Comparison of ENCODE assay signal across 12 cellular contexts in genomic region chr14:91063119-91063518, GRCh38. TPM values are rescaled to one million over a fixed set of nuclear protein-coding genes. Genes with fewer than 3 reads are reported as not detected.
DNase-seq lines count a peak whose midpoint lies in the region; ATAC-seq and TF ChIP-seq lines count a peak whose summit lies in the region.
"Had no signal": no experiment of that assay in that cellular context is flagged by ENCODE, and none has a peak within 500 bp of the region (broad histone marks: within the 10 kb centered on the region; RNA-seq: fewer than 3 reads in every experiment).

No MANE protein-coding gene starts in this region.

- H3K4me1 ChIP-seq in neutrophil (ENCODE audit: control insufficient read depth in 1 of 2, insufficient read depth in 1 of 2, low read depth in 1 of 2, low read length in 1 of 2) (peaks cover 46 to 55% of the 10 kb centered on the region in 2 experiments), mucosa of descending colon (ENCODE audit: low read depth) (peaks cover 8% of the 10 kb centered on the region)

- peak; percentile 29 for DNase-seq in DMS53 (lab: John Stamatoyannopoulos, UW)
- DNase-seq in DMS53 treated with DMSO at 0.1 percent for 48 hours (lab: John Stamatoyannopoulos, UW; ENCODE audit: unreplicated experiment): no peak
- DNase-seq in activated CD8-positive, alpha-beta T cell treated with anti-CD3 and anti-CD28 coated beads, Interleukin-2, amount 10 ng/mL, durations not matched to agents 7 days and 5 days: peak; percentile 78
- no peak for DNase-seq in mucosa of descending colon
- no peak for DNase-seq in sciatic nerve (ENCODE audit: low spot score)
- DNase-seq: cortex of kidney, left cardiac atrium, NCI-H1105 treated with DMSO at 0.1 percent for 48 hours had no signal

- CTCF ChIA-PET in activated CD8-positive, alpha-beta T cell treated with anti-CD3 and anti-CD28 coated beads, Interleukin-2, amount 10 ng/mL, durations not matched to agents 7 days and 5 days (lab: Charles Lee): interaction anchor here (0.6 to 7.1 kb wide), 10 partner anchors 15 to 225 kb away, joined by 3 to 108 read pairs (median 4); partner anchors contain the start of gene DGLUCY

- ATAC-seq in activated CD8-positive, alpha-beta T cell treated with anti-CD3 and anti-CD28 coated beads, Interleukin-2, amount 10 ng/mL, durations not matched to agents 7 days and 5 days: peak; percentile 12
- ATAC-seq in HG02981 (IDR thresholded peaks at IDR 0.05; ENCODE audit: unreplicated experiment) (no peak), mucosa of descending colon (no peak), sciatic nerve (no peak)
- ATAC-seq: left cardiac atrium had no signal

- peak overlapping the region; percentile 52 for H3K4me3 Mint-ChIP-seq in activated CD8-positive, alpha-beta T cell treated with anti-CD3 and anti-CD28 coated beads, Interleukin-2, amount 10 ng/mL, durations not matched to agents 7 days and 5 days

- H3K9me3 Mint-ChIP-seq in activated CD8-positive, alpha-beta T cell treated with anti-CD3 and anti-CD28 coated beads, Interleukin-2, amount 10 ng/mL, durations not matched to agents 7 days and 5 days (ENCODE audit: insufficient read depth): no peaks in the 10 kb centered on the region

- no peaks in the 10 kb centered on the region for H3K36me3 ChIP-seq in KOPT-K1 (ENCODE audit: insufficient read depth, low read length)
- H3K36me3 ChIP-seq in neutrophil: no peaks in the 10 kb centered on the region
- H3K36me3 ChIP-seq in mucosa of descending colon (ENCODE audit: low read depth): peaks cover 8% of the 10 kb centered on the region

- peaks cover 66% of the 10 kb centered on the region for H3K4me1 Mint-ChIP-seq in activated CD8-positive, alpha-beta T cell treated with anti-CD3 and anti-CD28 coated beads, Interleukin-2, amount 10 ng/mL, durations not matched to agents 7 days and 5 days (ENCODE audit: low read depth)

- H3K27ac ChIP-seq in KOPT-K1 (ENCODE audit: low read depth, low read length, poor library complexity, severe bottlenecking) (peak overlapping the region; percentile 62), neutrophil (peak overlapping the region; percentile 60)
- H3K27ac ChIP-seq: 22Rv1 had no signal

- no peaks in the 10 kb centered on the region for H3K27me3 Mint-ChIP-seq in activated CD8-positive, alpha-beta T cell treated with anti-CD3 and anti-CD28 coated beads, Interleukin-2, amount 10 ng/mL, durations not matched to agents 7 days and 5 days (ENCODE audit: low read depth)

- intact Hi-C loops in mucosa of descending colon (cut with DNase I, micrococcal nuclease): no loop called here
- intact Hi-C loops in sciatic nerve (cut with DNase I): no loop called here

- H3K27ac Mint-ChIP-seq in activated CD8-positive, alpha-beta T cell treated with anti-CD3 and anti-CD28 coated beads, Interleukin-2, amount 10 ng/mL, durations not matched to agents 7 days and 5 days: peak overlapping the region; percentile 92

- H3K4me3 ChIP-seq in neutrophil (ENCODE audit: low read depth in 1 of 2, low read length in 1 of 2): no peak overlapping the region
- no peak overlapping the region for H3K4me3 ChIP-seq in mucosa of descending colon

- H3K9me3 ChIP-seq in KOPT-K1 (ENCODE audit: insufficient read depth, low read length, poor library complexity, severe bottlenecking) (no peaks in the 10 kb centered on the region), neutrophil (no peaks in the 10 kb centered on the region), mucosa of descending colon (no peaks in the 10 kb centered on the region)

- TF ChIP-seq CTCF in neutrophil (IDR thresholded peaks at IDR 0.05) (no peak), mucosa of descending colon (IDR thresholded peaks at IDR 0.05) (no peak)

- no peaks in the 10 kb centered on the region for H3K27me3 ChIP-seq in neutrophil

- POLR2A ChIA-PET in activated CD8-positive, alpha-beta T cell treated with anti-CD3 and anti-CD28 coated beads, Interleukin-2, amount 10 ng/mL, durations not matched to agents 7 days and 5 days (lab: Charles Lee): interaction anchor here (0.6 to 11.0 kb wide), 12 partner anchors 12 to 316 kb away, joined by 3 to 203 read pairs (median 4); partner anchors contain the start of gene DGLUCY

- H3K36me3 Mint-ChIP-seq in activated CD8-positive, alpha-beta T cell treated with anti-CD3 and anti-CD28 coated beads, Interleukin-2, amount 10 ng/mL, durations not matched to agents 7 days and 5 days (ENCODE audit: low read depth): peaks cover 42% of the 10 kb centered on the region

RNA-seq across cellular contexts. Expression of gene RPS6KA5, which starts 2.7 kb away (rescaled TPM):
- total RNA-seq in activated CD8-positive, alpha-beta T cell treated with anti-CD3 and anti-CD28 coated beads, Interleukin-2, amount 10 ng/mL, durations not matched to agents 7 days and 5 days: 10 to 100 TPM; 50.8 to 53.1 TPM
- total RNA-seq in mucosa of descending colon: 10 to 100 TPM; 25.0 to 41.5 (median 27.2) TPM
- total RNA-seq in sciatic nerve: 30.4 TPM

RNA-seq across cellular contexts. Expression of gene DGLUCY, which starts 50.8 kb away (rescaled TPM):
- total RNA-seq in activated CD8-positive, alpha-beta T cell treated with anti-CD3 and anti-CD28 coated beads, Interleukin-2, amount 10 ng/mL, durations not matched to agents 7 days and 5 days: 100 to 1,000 TPM; 111 to 119 TPM
- 100 to 1,000 TPM in 2 of 3 donors, 10 to 100 TPM in 1; 94.0 to 149 (median 114) TPM for total RNA-seq in mucosa of descending colon
- total RNA-seq in sciatic nerve: 53.8 TPM

Comparison
In these comparisons a context has a peak if more than half of its experiments do, and no peak if none do; other contexts are left out.
1. DNase-seq: peak in DMS53 (single experiment) and activated CD8-positive, alpha-beta T cell treated with anti-CD3 and anti-CD28 coated beads, Interleukin-2, amount 10 ng/mL, durations not matched to agents 7 days and 5 days (single experiment); none in DMS53 treated with DMSO at 0.1 percent for 48 hours (single experiment), mucosa of descending colon (0 of 3) and sciatic nerve (single experiment).